In the genomic region with DNA sequence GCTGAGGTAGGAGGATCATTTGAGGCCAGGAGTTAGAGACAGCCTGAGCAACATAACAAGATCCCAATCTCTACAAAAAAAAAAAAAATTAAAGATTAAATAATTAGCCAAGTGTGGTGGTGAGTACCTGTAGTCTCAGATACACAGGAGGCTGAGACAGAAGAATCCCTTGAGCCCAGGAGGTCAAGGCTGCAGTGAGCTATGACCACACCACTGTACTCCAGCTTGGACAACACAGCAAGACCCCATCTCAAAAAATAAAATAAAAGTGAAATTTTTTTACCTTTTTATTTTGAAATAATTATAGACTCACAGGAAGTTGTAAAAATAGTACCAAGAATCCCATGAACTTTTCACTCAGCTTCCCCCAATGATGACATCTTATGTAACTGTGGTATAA, we compare ENCODE assay signal across 28 cellular contexts.
"Had no signal": no experiment of that assay in that cellular context is flagged by ENCODE, and none has a peak within 500 bp of the region (broad histone marks: within the 10 kb centered on the region; RNA-seq: fewer than 3 reads in every experiment).

No MANE protein-coding gene starts in this region.

- ATAC-seq: effector memory CD8-positive, alpha-beta T cell; esophagus mucosa; foreskin keratinocyte; gastrocnemius medialis; gastroesophageal sphincter; heart left ventricle; heart right ventricle had no signal

- H3K4me1 ChIP-seq: colonic mucosa, foreskin keratinocyte had no signal

- H3K27ac ChIP-seq: colonic mucosa, coronary artery, dorsolateral prefrontal cortex, epithelial cell of prostate, esophagus muscularis mucosa, esophagus squamous epithelium, foreskin keratinocyte, gastrocnemius medialis, gastroesophageal sphincter, heart left ventricle, heart right ventricle, hepatocyte had no signal

- H3K27ac Mint-ChIP-seq: dendritic cell treated with granulocyte-macrophage colony-stimulating factor and Interleukin-4, amounts not matched to agents 40 ng/mL and 50 ng/mL, for 4 days had no signal

- H3K27me3 Mint-ChIP-seq: dendritic cell treated with granulocyte-macrophage colony-stimulating factor and Interleukin-4, amounts not matched to agents 40 ng/mL and 50 ng/mL, for 4 days; effector memory CD8-positive, alpha-beta T cell had no signal

- H3K9me3 Mint-ChIP-seq: dendritic cell treated with granulocyte-macrophage colony-stimulating factor and Interleukin-4, amounts not matched to agents 40 ng/mL and 50 ng/mL, for 4 days; effector memory CD8-positive, alpha-beta T cell had no signal

- H3K27me3 ChIP-seq: colonic mucosa, dorsolateral prefrontal cortex, esophagus muscularis mucosa, esophagus squamous epithelium, foreskin keratinocyte, gastrocnemius medialis, gastroesophageal sphincter, heart left ventricle, heart right ventricle, hepatocyte had no signal

- DNase-seq: colonic mucosa; cortex of kidney; dermis blood vessel endothelial cell; dorsolateral prefrontal cortex; effector CD4-positive, alpha-beta T cell; effector CD8-positive, alpha-beta T cell; effector memory CD4-positive, alpha-beta T cell; effector memory CD8-positive, alpha-beta T cell; esophagus squamous epithelium; foreskin fibroblast; foreskin keratinocyte; foreskin melanocyte; gastrocnemius medialis; glutamatergic neuron; head of caudate nucleus; heart left ventricle; heart right ventricle had no signal

- H2AFZ ChIP-seq: hepatocyte had no signal

- H3K9me3 ChIP-seq: colonic mucosa, esophagus muscularis mucosa, esophagus squamous epithelium, gastrocnemius medialis, gastroesophageal sphincter, heart left ventricle, heart right ventricle had no signal

- H3K4me2 ChIP-seq: hepatocyte had no signal

- H3K4me3 ChIP-seq: colonic mucosa, coronary artery, dorsolateral prefrontal cortex, esophagus muscularis mucosa, esophagus squamous epithelium, gastrocnemius medialis, gastroesophageal sphincter, heart left ventricle, heart right ventricle, hepatocyte had no signal

- H3K4me3 Mint-ChIP-seq: dendritic cell treated with granulocyte-macrophage colony-stimulating factor and Interleukin-4, amounts not matched to agents 40 ng/mL and 50 ng/mL, for 4 days; effector memory CD8-positive, alpha-beta T cell had no signal

- FAIRE-seq: colon, endometrium, endothelial cell of umbilical vein, frontal cortex had no signal

- H3K36me3 ChIP-seq: colonic mucosa had no signal
